10 cellular contexts compared by ENCODE assay signal in the genomic region with DNA sequence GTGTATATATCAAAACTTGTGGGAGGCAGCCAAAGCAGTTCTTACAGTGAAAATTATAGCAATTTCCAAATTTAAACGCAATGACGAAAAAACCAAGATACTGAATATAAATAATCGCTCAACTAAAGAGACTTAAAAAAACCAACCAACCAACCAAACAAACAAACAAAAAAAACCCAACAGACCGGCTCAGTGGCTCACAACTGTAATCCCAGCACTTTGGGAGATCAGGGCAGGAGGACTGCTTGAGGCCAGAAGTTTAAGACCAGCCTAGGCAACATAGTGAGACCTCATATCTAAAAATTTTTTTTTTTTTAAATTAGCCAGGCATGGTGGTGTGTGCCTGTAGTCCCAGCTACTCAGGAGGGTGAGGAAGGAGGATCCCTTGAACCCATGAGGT.
"Had no signal": no experiment of that assay in that cellular context is flagged by ENCODE, and none has a peak within 500 bp of the region (broad histone marks: within the 10 kb centered on the region; RNA-seq: fewer than 3 reads in every experiment).

No MANE protein-coding gene starts in this region.

- H3K9me3 Mint-ChIP-seq: HFFc6, IgD-negative memory B cell had no signal

- H3K27me3 Mint-ChIP-seq: IgD-negative memory B cell had no signal

- H2AFZ ChIP-seq: GM23248 had no signal

- H3K4me3 Mint-ChIP-seq: HFFc6, IgD-negative memory B cell had no signal

- H3K27ac Mint-ChIP-seq: HFFc6 had no signal

- H3K4me3 ChIP-seq: GM23248, HAP-1 had no signal

- H3K27ac ChIP-seq: GM23248, HL-60 had no signal

- ATAC-seq: HCT116, HepG2 had no signal

- H3K36me3 ChIP-seq: HAP-1 had no signal

- H3K9me3 ChIP-seq: HAP-1 had no signal

- DNase-seq: GM23248, GOT3, H7, HFFc6, KBM-7 had no signal

- H3K9ac ChIP-seq: GM23248 had no signal
